ENCODE assay signal across 8 cellular contexts in genomic region chr11:62612366-62613274, GRCh38. TPM values are rescaled to one million over a fixed set of nuclear protein-coding genes. Genes with fewer than 3 reads are reported as not detected.
DNase-seq lines count a peak whose midpoint lies in the region; ATAC-seq, FAIRE-seq and TF ChIP-seq lines count a peak whose summit lies in the region.

A gene with protein sequence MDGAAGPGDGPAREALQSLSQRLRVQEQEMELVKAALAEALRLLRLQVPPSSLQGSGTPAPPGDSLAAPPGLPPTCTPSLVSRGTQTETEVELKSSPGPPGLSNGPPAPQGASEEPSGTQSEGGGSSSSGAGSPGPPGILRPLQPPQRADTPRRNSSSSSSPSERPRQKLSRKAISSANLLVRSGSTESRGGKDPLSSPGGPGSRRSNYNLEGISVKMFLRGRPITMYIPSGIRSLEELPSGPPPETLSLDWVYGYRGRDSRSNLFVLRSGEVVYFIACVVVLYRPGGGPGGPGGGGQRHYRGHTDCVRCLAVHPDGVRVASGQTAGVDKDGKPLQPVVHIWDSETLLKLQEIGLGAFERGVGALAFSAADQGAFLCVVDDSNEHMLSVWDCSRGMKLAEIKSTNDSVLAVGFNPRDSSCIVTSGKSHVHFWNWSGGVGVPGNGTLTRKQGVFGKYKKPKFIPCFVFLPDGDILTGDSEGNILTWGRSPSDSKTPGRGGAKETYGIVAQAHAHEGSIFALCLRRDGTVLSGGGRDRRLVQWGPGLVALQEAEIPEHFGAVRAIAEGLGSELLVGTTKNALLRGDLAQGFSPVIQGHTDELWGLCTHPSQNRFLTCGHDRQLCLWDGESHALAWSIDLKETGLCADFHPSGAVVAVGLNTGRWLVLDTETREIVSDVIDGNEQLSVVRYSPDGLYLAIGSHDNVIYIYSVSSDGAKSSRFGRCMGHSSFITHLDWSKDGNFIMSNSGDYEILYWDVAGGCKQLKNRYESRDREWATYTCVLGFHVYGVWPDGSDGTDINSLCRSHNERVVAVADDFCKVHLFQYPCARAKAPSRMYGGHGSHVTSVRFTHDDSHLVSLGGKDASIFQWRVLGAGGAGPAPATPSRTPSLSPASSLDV (minus strand): TSS chr11:62612775. CDS start chr11:62612457, 318 bp downstream.
A gene with protein sequence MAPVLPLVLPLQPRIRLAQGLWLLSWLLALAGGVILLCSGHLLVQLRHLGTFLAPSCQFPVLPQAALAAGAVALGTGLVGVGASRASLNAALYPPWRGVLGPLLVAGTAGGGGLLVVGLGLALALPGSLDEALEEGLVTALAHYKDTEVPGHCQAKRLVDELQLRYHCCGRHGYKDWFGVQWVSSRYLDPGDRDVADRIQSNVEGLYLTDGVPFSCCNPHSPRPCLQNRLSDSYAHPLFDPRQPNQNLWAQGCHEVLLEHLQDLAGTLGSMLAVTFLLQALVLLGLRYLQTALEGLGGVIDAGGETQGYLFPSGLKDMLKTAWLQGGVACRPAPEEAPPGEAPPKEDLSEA (plus strand): TSS chr11:62613257. CDS start chr11:62613282, 25 bp downstream.

- no peak; the same call in 1 of the 2 replicates for TF ChIP-seq RAD21 in SK-N-SH (IDR thresholded peaks at IDR 0.05; ENCODE audit: low read length)

- CTCF ChIA-PET in SK-N-SH (lab: Yijun Ruan, JAX), result interaction anchor here (0.7 to 6.9 kb wide), 22 partner anchors 9 to 218 kb away, joined by 3 to 69 read pairs (median 4); partner anchors contain the start of genes B3GAT3, C11orf98, CSKMT and LBHD1

- H3K4me3 ChIP-seq in SK-N-SH (ENCODE audit: low read depth in 2 of 2, low read length in 1 of 2) (peak within 1 kb of the TSS; percentile 71 to 81), pancreas (peak within 1 kb of the TSS; percentile 42 to 82 (median 58)), thymus (ENCODE audit: low read length) (peak within 1 kb of the TSS; percentile 81)

- 1% methylated on average over 13 of the region's 89 CpGs for WGBS in SK-N-SH (ENCODE audit: low lambda C conversion rate)
- WGBS in pancreas, 2 donors, result 0 to 1% methylated on average over 18 to 89 of the region's 89 CpGs
- WGBS in thymus, result 2% methylated on average over 88 of the region's 89 CpGs

- H3K9ac ChIP-seq in SK-N-SH, result peak within 1 kb of the TSS; percentile 70

- peaks cover 17% of the 10 kb centered on the region; the same call in 1 of the 2 replicates for H3K79me2 ChIP-seq in SK-N-SH (ENCODE audit: insufficient read depth)

- peak within 1 kb of the TSS; percentile 95 for H3K4me3 Mint-ChIP-seq in activated naive CD4-positive, alpha-beta T cell treated with anti-CD3 and anti-CD28 coated beads, Interleukin-2, amount 50 U/mL, for 24 hours

- intact Hi-C loops in Right ventricle myocardium inferior (cut with DNase I), result loop anchor here (5.0 kb wide), 1 partner anchor 50 kb away; no protein-coding TSS in a partner anchor
- intact Hi-C loops in pancreas (cut with DNase I), result no loop called here

- H4K20me1 ChIP-seq in SK-N-SH (ENCODE audit: insufficient read depth), result no peaks in the 10 kb centered on the region

- H3K4me1 ChIP-seq in SK-N-SH (ENCODE audit: control insufficient read depth in 1 of 2, insufficient read depth in 2 of 2, low read depth in 1 of 2, low read length in 1 of 2) (peaks cover 4 to 24% of the 10 kb centered on the region in 2 experiments; a peak in 2 of 4 replicates), pancreas (peaks cover 0 to 11% (median 0%) of the 10 kb centered on the region in 3 donors), thymus (ENCODE audit: control insufficient read depth, insufficient read depth, low read length) (no peaks in the 10 kb centered on the region)

- H3K27ac Mint-ChIP-seq in activated naive CD4-positive, alpha-beta T cell treated with anti-CD3 and anti-CD28 coated beads, Interleukin-2, amount 50 U/mL, for 24 hours, result peak within 1 kb of the TSS; percentile 96

- H3K9me2 ChIP-seq in SK-N-SH, result no peaks in the 10 kb centered on the region

- H3K27me3 ChIP-seq in SK-N-SH (ENCODE audit: insufficient read depth), result no peaks in the 10 kb centered on the region
- no peaks in the 10 kb centered on the region for H3K27me3 ChIP-seq in pancreas
- no peaks in the 10 kb centered on the region for H3K27me3 ChIP-seq in thymus (ENCODE audit: control insufficient read depth, insufficient read depth)

- H3K36me3 Mint-ChIP-seq in activated naive CD4-positive, alpha-beta T cell treated with anti-CD3 and anti-CD28 coated beads, Interleukin-2, amount 50 U/mL, for 24 hours, result peaks cover 7% of the 10 kb centered on the region

- H3K27ac ChIP-seq in SK-N-SH (ENCODE audit: low read depth in 2 of 2, low read length in 1 of 2) (peak within 1 kb of the TSS; percentile 70 to 92), pancreas (peak within 1 kb of the TSS; percentile 67 to 97 (median 93)), thymus (ENCODE audit: low read depth) (peak within 1 kb of the TSS; percentile 95)

- peaks cover 27% of the 10 kb centered on the region for H3F3A ChIP-seq in SK-N-SH (replicated peaks; ENCODE audit: insufficient read depth)

- peak within 1 kb of the TSS; percentile 76 for H2AFZ ChIP-seq in SK-N-SH (ENCODE audit: low read depth)

- H3K9me3 ChIP-seq in SK-N-SH, result no peaks in the 10 kb centered on the region
- H3K9me3 ChIP-seq in pancreas, result no peaks in the 10 kb centered on the region
- no peaks in the 10 kb centered on the region for H3K9me3 ChIP-seq in thymus (ENCODE audit: control insufficient read depth)

- ATAC-seq in Right ventricle myocardium inferior (peak; percentile 90), pancreas (peak; percentile 79 to 86 (median 84))

- peaks cover 57% of the 10 kb centered on the region for H3K4me1 Mint-ChIP-seq in activated naive CD4-positive, alpha-beta T cell treated with anti-CD3 and anti-CD28 coated beads, Interleukin-2, amount 50 U/mL, for 24 hours

- POLR2A ChIA-PET in SK-N-SH (lab: Yijun Ruan, JAX), result interaction anchor here (0.5 to 2.7 kb wide), 10 partner anchors 9 to 340 kb away, joined by 3 to 18 read pairs (median 6); partner anchors contain the start of genes B3GAT3, C11orf98, CSKMT and EEF1G

- H3K4me2 ChIP-seq in SK-N-SH, result peak within 1 kb of the TSS; percentile 82

- FAIRE-seq in pancreas (lab: Jason Lieb, UNC), result no peak

- no peaks in the 10 kb centered on the region for H3K27me3 Mint-ChIP-seq in activated naive CD4-positive, alpha-beta T cell treated with anti-CD3 and anti-CD28 coated beads, Interleukin-2, amount 50 U/mL, for 24 hours

- no peaks in the 10 kb centered on the region for H3K9me3 Mint-ChIP-seq in activated naive CD4-positive, alpha-beta T cell treated with anti-CD3 and anti-CD28 coated beads, Interleukin-2, amount 50 U/mL, for 24 hours

- DNase-seq in GDM1 (lab: John Stamatoyannopoulos, UW) (peak; percentile 90), GOT3 (lab: John Stamatoyannopoulos, UW) (peak; percentile 78), SK-N-SH (peak; percentile 97), Right ventricle myocardium inferior (ENCODE audit: missing footprints) (peak; percentile 94), pancreas (peak; percentile 86 to 95 (median 88))

- no peak for TF ChIP-seq EP300 in SK-N-SH (IDR thresholded peaks at IDR 0.05; ENCODE audit: borderline replicate concordance in 1 of 2, low read depth in 1 of 2, low read length in 1 of 2)

- TF ChIP-seq CTCF in LNCAP (IDR thresholded peaks at IDR 0.05) (peak; percentile 83), SK-N-SH (IDR thresholded peaks at IDR 0.05) (peak; percentile 76), pancreas (IDR thresholded peaks at IDR 0.05) (peak; percentile 83 to 93 (median 88))

- H3K36me3 ChIP-seq in SK-N-SH (replicated peaks in 1 of 2; ENCODE audit: control insufficient read depth in 1 of 2, insufficient read depth in 2 of 2, low read length in 1 of 2) (peaks cover 14 to 24% of the 10 kb centered on the region in 2 experiments), pancreas (no peaks in the 10 kb centered on the region), thymus (ENCODE audit: control insufficient read depth, insufficient read depth) (peaks cover 41% of the 10 kb centered on the region)

TF ChIP-seq in SK-N-SH, 30 proteins besides CTCF, POLR2A, EP300 and RAD21 (continues in another document):
- TF ChIP-seq CHD2 (IDR thresholded peaks at IDR 0.05; ENCODE audit: low read length, partially characterized antibody), result no peak
- no peak for TF ChIP-seq ZBTB33 (IDR thresholded peaks at IDR 0.05; ENCODE audit: borderline replicate concordance, low read depth)
- TF ChIP-seq EZH2phosphoT487 (IDR thresholded peaks at IDR 0.05; ENCODE audit: borderline replicate concordance, low read depth), result no peak
- no peak; the same call in 1 of the 2 replicates for TF ChIP-seq GABPA (IDR thresholded peaks at IDR 0.05; ENCODE audit: low read depth)
- no peak for TF ChIP-seq GATA2 (CRISPR knock-in tag; IDR thresholded peaks at IDR 0.05)
- no peak for TF ChIP-seq JUND (IDR thresholded peaks at IDR 0.05)
- no peak for TF ChIP-seq RXRA (IDR thresholded peaks at IDR 0.05; ENCODE audit: borderline replicate concordance, low read depth)
- TF ChIP-seq FOXM1 (IDR thresholded peaks at IDR 0.05; ENCODE audit: low read depth), result no peak
- TF ChIP-seq SMC3 (IDR thresholded peaks at IDR 0.05; ENCODE audit: low read depth, low read length), result peak; percentile 13; the same call in 1 of the 2 replicates
- 0 out of 2 replicates have a peak, but pooled peaks have one; percentile 18 for TF ChIP-seq ELF1 (IDR thresholded peaks at IDR 0.05)

RNA-seq across cellular contexts. Expression of the first gene that starts in this region (rescaled TPM):
- polyA plus RNA-seq in SK-N-SH (2012; rRNA removed) (43.0 and 47.8 TPM in 2 replicates), pancreas (10 to 100 TPM; 70.7 to 86.4 TPM), thymus (99.3 TPM)
- 14.5 and 19.5 TPM in 2 replicates for polyA plus RNA-seq in SK-N-SH (2012; cell fraction: cytosol; rRNA removed)
- 247 and 252 TPM in 2 replicates for polyA plus RNA-seq in SK-N-SH (2012; cell fraction: nucleus; rRNA removed)
- total RNA-seq in Right ventricle myocardium inferior (16.4 TPM), pancreas (10 to 100 TPM; 22.0 to 34.1 (median 23.4) TPM)

RNA-seq across cellular contexts. Expression of the second gene that starts in this region (rescaled TPM):
- 7.3 and 7.9 TPM in 2 replicates for polyA plus RNA-seq in SK-N-SH (2012; rRNA removed)
- polyA plus RNA-seq in SK-N-SH (2012; cell fraction: cytosol; rRNA removed), result 5.3 and 6.3 TPM in 2 replicates
- polyA plus RNA-seq in SK-N-SH (2012; cell fraction: nucleus; rRNA removed), result 6.0 and 8.2 TPM in 2 replicates
- 2.4 TPM for total RNA-seq in Right ventricle myocardium inferior
- total RNA-seq in pancreas, result 1 to 10 TPM in 4 of 6 donors, under 1 TPM in 2; 0.65 to 2.8 (median 1.6) TPM
- polyA plus RNA-seq in pancreas, result 1 to 10 TPM; 5.1 to 5.6 TPM
- polyA plus RNA-seq in thymus, result 7.6 TPM

Comparison
In these comparisons a context has a peak if more than half of its experiments do, and no peak if none do; other contexts are left out.
1. Peak in every context shown above with its lines: DNase-seq, ATAC-seq, H3K4me3 ChIP-seq and H3K27ac ChIP-seq.